ENCODE assay signal across 10 cellular contexts in the genomic region with DNA sequence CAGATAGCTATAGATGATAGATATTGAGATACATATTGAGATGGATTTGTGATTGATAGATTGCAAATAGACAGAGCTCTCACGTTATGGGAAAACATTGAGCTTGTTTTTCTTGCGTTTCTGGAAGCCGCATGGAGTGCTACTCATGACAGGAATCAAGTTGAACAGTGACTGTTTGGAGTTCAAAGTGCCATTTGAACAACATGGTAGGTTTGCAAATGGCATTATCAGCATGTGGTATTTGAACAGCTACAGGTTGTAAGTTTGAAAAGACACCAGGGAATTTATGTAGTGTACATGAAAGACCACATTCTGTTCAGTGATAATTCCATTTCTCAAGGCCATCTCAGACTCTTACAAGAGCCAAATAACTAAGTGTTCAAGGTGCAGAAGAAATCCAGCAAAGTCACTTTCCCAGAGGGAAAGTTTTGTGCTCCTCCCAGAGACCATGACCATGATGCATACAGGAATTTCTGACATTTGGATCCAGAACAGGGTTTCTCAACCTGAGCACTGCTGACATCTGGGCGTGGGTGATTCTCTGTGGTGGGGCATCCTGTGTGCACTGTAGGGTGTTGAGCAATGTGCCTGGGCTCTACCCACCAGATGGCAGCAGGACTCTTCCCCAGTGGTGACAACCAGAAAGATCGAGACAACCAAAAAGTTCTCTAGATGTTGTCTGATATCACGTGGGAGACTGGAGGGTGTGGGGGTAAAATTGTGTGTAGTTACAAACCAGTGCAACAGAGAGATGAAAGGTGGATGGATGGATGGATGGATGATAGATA.
DNase-seq lines count a peak whose midpoint lies in the region; ATAC-seq, FAIRE-seq and TF ChIP-seq lines count a peak whose summit lies in the region.
"Had no signal": no experiment of that assay in that cellular context is flagged by ENCODE, and none has a peak within 500 bp of the region (broad histone marks: within the 10 kb centered on the region; RNA-seq: fewer than 3 reads in every experiment).

No MANE protein-coding gene starts in this region.

- H4K20me1 ChIP-seq in HepG2 (ENCODE audit: insufficient read depth, low read length), result peaks cover 8% of the 10 kb centered on the region
- no peaks in the 10 kb centered on the region for H4K20me1 ChIP-seq in MM.1S (ENCODE audit: insufficient read depth, low read length)

- H3K9me3 Mint-ChIP-seq in activated CD4-positive, alpha-beta memory T cell treated with anti-CD3 and anti-CD28 coated beads, Interleukin-2, amount 10 ng/mL, durations not matched to agents 7 days and 5 days, result no peaks in the 10 kb centered on the region

- H3K36me3 ChIP-seq in HepG2 (replicated peaks in 1 of 2; ENCODE audit: control insufficient read depth in 1 of 2, insufficient read depth in 2 of 2, low read length in 2 of 2), result 0 out of 5 replicates have a peak, but pooled peaks cover 0 to 3% of the 10 kb centered on the region in 2 experiments
- H3K36me3 ChIP-seq in right lobe of liver, result no peaks in the 10 kb centered on the region
- no peaks in the 10 kb centered on the region for H3K36me3 ChIP-seq in MM.1S (replicated peaks; ENCODE audit: insufficient read depth, low read length)

- 13% methylated on average over 6 of the region's 6 CpGs for WGBS in HepG2 (ENCODE audit: low lambda C conversion rate)
- no CpG with 5 or more reads among the region's 6 CpGs for WGBS in right lobe of liver (ENCODE audit: insufficient coverage, low coverage, low lambda C conversion rate, missing lambda C conversion rate)

- H3K9me2 ChIP-seq in MM.1S (replicated peaks; ENCODE audit: insufficient read depth, low read length), result no peaks in the 10 kb centered on the region

- CTCF ChIA-PET in HepG2 (lab: Yijun Ruan, JAX; ENCODE audit: low intra/inter-chr PET ratio, low total read pairs), result interaction anchor here (1.3 kb wide), 1 partner anchor 34 kb away, joined by 3 read pairs; no protein-coding TSS in a partner anchor
- CTCF ChIA-PET in activated CD4-positive, alpha-beta memory T cell treated with anti-CD3 and anti-CD28 coated beads, Interleukin-2, amount 10 ng/mL, durations not matched to agents 7 days and 5 days (lab: Charles Lee), result interaction anchor here (0.8 to 1.6 kb wide), 5 partner anchors 10 to 29 kb away, joined by 3 to 7 read pairs (median 3); no protein-coding TSS in a partner anchor

- TF ChIP-seq RAD21 in HepG2 (CRISPR knock-in tag; IDR thresholded peaks at IDR 0.05), result no peak

- DNase-seq in HepG2 (ENCODE audit: low spot score) (peak; percentile 68), right lobe of liver (no peak), germinal center (ENCODE audit: low spot score) (peak; percentile 23), amygdala (lab: John Stamatoyannopoulos, UW) (no peak), NCI-H2227 (lab: John Stamatoyannopoulos, UW; ENCODE audit: unreplicated experiment) (no peak), MM.1S (no peak)
- DNase-seq in activated CD4-positive, alpha-beta memory T cell treated with anti-CD3 and anti-CD28 coated beads, Interleukin-2, amount 10 ng/mL, durations not matched to agents 7 days and 5 days, result peak; percentile 76
- DNase-seq: islet precursor cell had no signal

- H3K4me3 Mint-ChIP-seq in activated CD4-positive, alpha-beta memory T cell treated with anti-CD3 and anti-CD28 coated beads, Interleukin-2, amount 10 ng/mL, durations not matched to agents 7 days and 5 days, result no peak overlapping the region

- ATAC-seq in HepG2, result peak; percentile 95
- no peak for ATAC-seq in right lobe of liver
- no peak for ATAC-seq in HG02623 (IDR thresholded peaks at IDR 0.05; ENCODE audit: unreplicated experiment)

- H3K79me2 ChIP-seq in HepG2 (ENCODE audit: insufficient read depth, low read length), result no peaks in the 10 kb centered on the region
- H3K79me2 ChIP-seq in MM.1S (ENCODE audit: low read length), result no peaks in the 10 kb centered on the region

- H3K4me1 ChIP-seq in HepG2 (ENCODE audit: insufficient read depth, low read length) (peaks cover 26% of the 10 kb centered on the region), right lobe of liver (no peaks in the 10 kb centered on the region), MM.1S (ENCODE audit: low read length) (no peaks in the 10 kb centered on the region)

- peak; percentile 92 for FAIRE-seq in HepG2 (lab: Jason Lieb, UNC)
- FAIRE-seq: endothelial cell of umbilical vein had no signal

- peaks cover 43% of the 10 kb centered on the region for H3K4me1 Mint-ChIP-seq in activated CD4-positive, alpha-beta memory T cell treated with anti-CD3 and anti-CD28 coated beads, Interleukin-2, amount 10 ng/mL, durations not matched to agents 7 days and 5 days

- in situ Hi-C loops in HepG2 (cut with HindIII; ENCODE audit: extremely low pct_ligation_motif_present, low pct_unique_long_range_greater_than_20kb), result no loop called here

- H3F3A ChIP-seq in MM.1S (ENCODE audit: insufficient read depth, low read length), result no peaks in the 10 kb centered on the region

- no TSS peak for BruUV-seq in HepG2 (replicated peaks; lab: Mats Ljungman, UMichigan)

- H2AFZ ChIP-seq in HepG2 (ENCODE audit: low read length), result no peak overlapping the region
- no peak overlapping the region for H2AFZ ChIP-seq in MM.1S (ENCODE audit: low read length)

- no peaks in the 10 kb centered on the region for H3K9me3 ChIP-seq in HepG2 (ENCODE audit: low read length)
- no peaks in the 10 kb centered on the region for H3K9me3 ChIP-seq in right lobe of liver
- no peaks in the 10 kb centered on the region for H3K9me3 ChIP-seq in MM.1S (replicated peaks; ENCODE audit: insufficient read depth, low read length)

- H3K4me2 ChIP-seq in HepG2 (ENCODE audit: low read depth, low read length), result peak overlapping the region; percentile 49
- no peak overlapping the region for H3K4me2 ChIP-seq in MM.1S (ENCODE audit: low read depth, low read length)

- TF ChIP-seq EP300 in HepG2 (IDR thresholded peaks at IDR 0.05; ENCODE audit: low read depth in 2 of 2, low read length in 2 of 2), result peak in 1 of 2 experiments; percentile 48; a peak in 1 of 4 replicates
- no peak for TF ChIP-seq EP300 in HepG2 (CRISPR knock-in tag; IDR thresholded peaks at IDR 0.05; ENCODE audit: borderline replicate concordance)

- H3K27ac ChIP-seq in HepG2 (ENCODE audit: extremely low read length, insufficient read depth, low read length), result peak overlapping the region; percentile 55
- H3K27ac ChIP-seq in right lobe of liver, result no peak overlapping the region
- H3K27ac ChIP-seq in MM.1S (ENCODE audit: low read length), result no peak overlapping the region

- H3K4me3 ChIP-seq in HepG2 (replicated peaks in 1 of 3; ENCODE audit: insufficient read depth in 1 of 3, low read depth in 2 of 3, low read length in 3 of 3) (no peak overlapping the region; a peak in 1 of 6 replicates), right lobe of liver (no peak overlapping the region), MM.1S (ENCODE audit: low read length) (no peak overlapping the region)

- no peak for TF ChIP-seq CTCF in HepG2 (CRISPR knock-in tag; IDR thresholded peaks at IDR 0.05)
- no peak for TF ChIP-seq CTCF in right lobe of liver (IDR thresholded peaks at IDR 0.05)
- no peak for TF ChIP-seq CTCF in MM.1S (IDR thresholded peaks at IDR 0.05; ENCODE audit: low read length)

- H3K27me3 ChIP-seq in HepG2 (ENCODE audit: control insufficient read depth in 1 of 2, insufficient read depth in 2 of 2, low read length in 2 of 2) (no peaks in the 10 kb centered on the region), right lobe of liver (no peaks in the 10 kb centered on the region), MM.1S (replicated peaks; ENCODE audit: insufficient read depth, low read length) (no peaks in the 10 kb centered on the region)

- intact Hi-C loops in HepG2 (cut with micrococcal nuclease; ENCODE audit: unreplicated experiment) (loop anchor here (2.0 kb wide), 1 partner anchor 38 kb away; no protein-coding TSS in a partner anchor), right lobe of liver (cut with DNase I) (no loop called here)

- POLR2A ChIA-PET in HepG2 (lab: Yijun Ruan, JAX), result interaction anchor here (0.7 kb wide), 1 partner anchor 37 kb away, joined by 3 read pairs; no protein-coding TSS in a partner anchor
- POLR2A ChIA-PET in activated CD4-positive, alpha-beta memory T cell treated with anti-CD3 and anti-CD28 coated beads, Interleukin-2, amount 10 ng/mL, durations not matched to agents 7 days and 5 days (lab: Charles Lee), result interaction anchor here (1.5 to 1.6 kb wide), 2 partner anchors 29 to 35 kb away, joined by 3 to 5 read pairs; no protein-coding TSS in a partner anchor

- no peaks in the 10 kb centered on the region for H3K27me3 Mint-ChIP-seq in activated CD4-positive, alpha-beta memory T cell treated with anti-CD3 and anti-CD28 coated beads, Interleukin-2, amount 10 ng/mL, durations not matched to agents 7 days and 5 days

- peak overlapping the region; percentile 67 for H3K27ac Mint-ChIP-seq in activated CD4-positive, alpha-beta memory T cell treated with anti-CD3 and anti-CD28 coated beads, Interleukin-2, amount 10 ng/mL, durations not matched to agents 7 days and 5 days

- no peak for TF ChIP-seq POLR2A in HepG2 (IDR thresholded peaks at IDR 0.05; ENCODE audit: insufficient read depth in 1 of 2, low read depth in 2 of 2, low read length in 2 of 2)
- no peak for TF ChIP-seq POLR2A in right lobe of liver (IDR thresholded peaks at IDR 0.05)

- peaks cover 53% of the 10 kb centered on the region for H3K36me3 Mint-ChIP-seq in activated CD4-positive, alpha-beta memory T cell treated with anti-CD3 and anti-CD28 coated beads, Interleukin-2, amount 10 ng/mL, durations not matched to agents 7 days and 5 days (ENCODE audit: low read depth)

- H3K9ac ChIP-seq in HepG2 (ENCODE audit: insufficient read depth, low read depth, low read length) (no peak overlapping the region), MM.1S (ENCODE audit: low read length) (no peak overlapping the region)

TF ChIP-seq in HepG2, 621 proteins besides CTCF, POLR2A, EP300 and RAD21 (continues in another document):
- TF ChIP-seq ZNF709 (CRISPR knock-in tag; IDR thresholded peaks at IDR 0.05), result no peak
- TF ChIP-seq MNT (IDR thresholded peaks at IDR 0.05), result 0 out of 2 replicates have a peak, but pooled peaks have one; percentile 22
- TF ChIP-seq ZNF331 (CRISPR knock-in tag; IDR thresholded peaks at IDR 0.05), result peak; percentile 13; the same call in 1 of the 2 replicates
- no peak for TF ChIP-seq POLR2AphosphoS5 (IDR thresholded peaks at IDR 0.05; ENCODE audit: low read depth, low read length)
- peak; percentile 49; the same call in 1 of the 2 replicates for TF ChIP-seq HDAC2 (CRISPR knock-in tag; IDR thresholded peaks at IDR 0.05)

Comparison
In these comparisons a context has a peak if more than half of its experiments do, and no peak if none do; other contexts are left out.
1. DNase-seq: peak in HepG2 (single experiment), activated CD4-positive, alpha-beta memory T cell treated with anti-CD3 and anti-CD28 coated beads, Interleukin-2, amount 10 ng/mL, durations not matched to agents 7 days and 5 days (single experiment) and germinal center (single experiment); none in right lobe of liver (0 of 3), amygdala (0 of 56), NCI-H2227 (single experiment) and MM.1S (single experiment).